ENCODE assay signal across 20 cellular contexts in the genomic region with DNA sequence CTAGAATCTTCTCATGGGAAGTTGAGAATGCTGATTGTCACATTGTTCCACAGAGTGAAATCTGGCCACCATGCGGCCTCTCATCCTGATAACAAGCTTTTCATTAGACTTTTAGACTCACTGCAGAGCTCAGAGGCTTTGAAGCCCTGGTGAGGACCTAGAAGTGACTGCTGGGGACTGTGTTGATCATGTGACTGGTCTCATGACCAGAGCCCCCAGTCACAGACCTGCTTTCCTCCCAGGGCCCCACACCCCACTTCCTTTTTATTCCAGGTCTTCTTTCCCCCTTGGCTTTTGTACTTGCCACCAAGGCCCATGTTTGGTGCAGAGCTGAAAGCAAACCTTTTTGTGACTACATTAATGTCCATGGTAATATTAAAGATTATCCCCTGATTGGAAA. TPM values are rescaled to one million over a fixed set of nuclear protein-coding genes. Genes with fewer than 3 reads are reported as not detected.
A peak's percentile ranks its signal among the peaks of the same experiment; 100 is the strongest.
DNase-seq lines count a peak whose midpoint lies in the region; ATAC-seq, FAIRE-seq and TF ChIP-seq lines count a peak whose summit lies in the region.
"Had no signal": no experiment of that assay in that cellular context is flagged by ENCODE, and none has a peak within 500 bp of the region (broad histone marks: within the 10 kb centered on the region; RNA-seq: fewer than 3 reads in every experiment).

No MANE protein-coding gene starts in this region.

- no peaks in the 10 kb centered on the region for H3K36me3 ChIP-seq in OCI-LY1 (ENCODE audit: insufficient read depth, low read length)
- H3K36me3 ChIP-seq in K562 (ENCODE audit: control insufficient read depth, insufficient read depth, low read length) = no peaks in the 10 kb centered on the region
- H3K36me3 ChIP-seq in smooth muscle cell (ENCODE audit: low read depth) = no peaks in the 10 kb centered on the region
- no peaks in the 10 kb centered on the region for H3K36me3 ChIP-seq in MM.1S (replicated peaks; ENCODE audit: insufficient read depth, low read length)
- H3K36me3 ChIP-seq in GM23248 (ENCODE audit: low read depth) = no peaks in the 10 kb centered on the region

- H4K20me1 ChIP-seq in OCI-LY1 (ENCODE audit: insufficient read depth, low read length) (no peaks in the 10 kb centered on the region), K562 (replicated peaks; ENCODE audit: control insufficient read depth, insufficient read depth, low read length) (no peaks in the 10 kb centered on the region; the same call in 1 of the 2 replicates), smooth muscle cell (ENCODE audit: low read depth) (peaks cover 32% of the 10 kb centered on the region), MM.1S (ENCODE audit: insufficient read depth, low read length) (no peaks in the 10 kb centered on the region), GM23248 (ENCODE audit: insufficient read depth) (no peaks in the 10 kb centered on the region)

- intact Hi-C loops in K562 (cut with micrococcal nuclease) = no loop called here

- WGBS in K562 (ENCODE audit: insufficient coverage, low coverage, missing lambda C conversion rate) = 9% methylated on average over 1 of the region's 1 CpG
- 26% methylated on average over 1 of the region's 1 CpG for WGBS in smooth muscle cell (ENCODE audit: low lambda C conversion rate)
- 100% methylated on average over 1 of the region's 1 CpG for WGBS in GM23248 (ENCODE audit: low coverage in 1 of 2, low lambda C conversion rate in 2 of 2, missing lambda C conversion rate in 2 of 2), 2 experiments

- ATAC-seq in K562 = no peak
- no peak for ATAC-seq in HG02981 (IDR thresholded peaks at IDR 0.05; ENCODE audit: unreplicated experiment)

- POLR2A ChIA-PET in K562 (lab: Yijun Ruan, JAX) = interaction anchor here (0.6 to 0.7 kb wide), 2 partner anchors 15 to 47 kb away, joined by 3 to 4 read pairs; no protein-coding TSS in a partner anchor

- FAIRE-seq in GM12891 (lab: Jason Lieb, UNC) = no peak
- no peak for FAIRE-seq in K562 (lab: Jason Lieb, UNC)
- FAIRE-seq: GM12892, GM18507 had no signal

- no peak overlapping the region for H2AFZ ChIP-seq in OCI-LY1 (ENCODE audit: low read length)
- H2AFZ ChIP-seq in K562 (ENCODE audit: low read depth, low read length) = no peak overlapping the region
- H2AFZ ChIP-seq in smooth muscle cell (ENCODE audit: low read depth) = no peak overlapping the region
- no peak overlapping the region for H2AFZ ChIP-seq in MM.1S (ENCODE audit: low read length)
- no peak overlapping the region for H2AFZ ChIP-seq in GM23248

- no peaks in the 10 kb centered on the region for H3K27me3 ChIP-seq in OCI-LY1 (ENCODE audit: insufficient read depth, low read length)
- peaks cover 7 to 55% of the 10 kb centered on the region in 2 experiments for H3K27me3 ChIP-seq in K562 (ENCODE audit: control insufficient read depth in 2 of 2, insufficient read depth in 2 of 2, low read length in 2 of 2)
- H3K27me3 ChIP-seq in smooth muscle cell (ENCODE audit: low read depth) = no peaks in the 10 kb centered on the region
- H3K27me3 ChIP-seq in MM.1S (replicated peaks; ENCODE audit: insufficient read depth, low read length) = no peaks in the 10 kb centered on the region
- H3K27me3 ChIP-seq in GM23248 (replicated peaks; ENCODE audit: insufficient read depth) = no peaks in the 10 kb centered on the region

- peaks cover 75% of the 10 kb centered on the region for H3K4me1 ChIP-seq in OCI-LY1 (ENCODE audit: insufficient read depth, low read length, severe bottlenecking)
- no peaks in the 10 kb centered on the region for H3K4me1 ChIP-seq in K562 (replicated peaks in 1 of 2; ENCODE audit: control insufficient read depth in 2 of 2, insufficient read depth in 2 of 2, low read length in 2 of 2)
- H3K4me1 ChIP-seq in smooth muscle cell (ENCODE audit: low read depth) = peaks cover 17% of the 10 kb centered on the region
- H3K4me1 ChIP-seq in MM.1S (ENCODE audit: low read length) = peaks cover 26% of the 10 kb centered on the region
- H3K4me1 ChIP-seq in GM23248 (ENCODE audit: insufficient read depth) = peaks cover 29% of the 10 kb centered on the region
- H3K4me1 ChIP-seq: Caco-2 had no signal

- H3K79me2 ChIP-seq in OCI-LY1 (ENCODE audit: insufficient read depth, low read length) (peaks cover 25% of the 10 kb centered on the region; the same call in 1 of the 2 replicates), K562 (ENCODE audit: control insufficient read depth, insufficient read depth, low read length) (no peaks in the 10 kb centered on the region), smooth muscle cell (ENCODE audit: low read depth) (peaks cover 78% of the 10 kb centered on the region), MM.1S (ENCODE audit: low read length) (peaks cover 30% of the 10 kb centered on the region), GM23248 (ENCODE audit: insufficient read depth) (peaks cover 87% of the 10 kb centered on the region)

- no peak for TF ChIP-seq RAD21 in K562 (CRISPR knock-in tag; conservative IDR thresholded peaks at IDR 0.05 in 1 of 2, IDR thresholded peaks at IDR 0.05 in 1 of 2)

- no TSS peak for BruUV-seq in K562 (replicated peaks; lab: Mats Ljungman, UMichigan)

- H3F3A ChIP-seq in OCI-LY1 (ENCODE audit: insufficient read depth, low read length) (no peaks in the 10 kb centered on the region), smooth muscle cell (ENCODE audit: low read depth) (peaks cover 10% of the 10 kb centered on the region), MM.1S (ENCODE audit: insufficient read depth, low read length) (peaks cover 7% of the 10 kb centered on the region), GM23248 (ENCODE audit: insufficient read depth) (peaks cover 17% of the 10 kb centered on the region)

- TF ChIP-seq EP300 in K562 (IDR thresholded peaks at IDR 0.05; ENCODE audit: low read length) = no peak

- in situ Hi-C loops in K562 (cut with MboI) (no loop called here), GM23248 (cut with MboI) (no loop called here)

- H3K27ac ChIP-seq in OCI-LY1 (ENCODE audit: low read depth, low read length, poor library complexity, severe bottlenecking) = peak overlapping the region; percentile 69
- no peak overlapping the region for H3K27ac ChIP-seq in K562 (ENCODE audit: extremely low read depth, low read depth, low read length)
- peak overlapping the region; percentile 65 for H3K27ac ChIP-seq in smooth muscle cell (ENCODE audit: low read depth)
- H3K27ac ChIP-seq in MM.1S (ENCODE audit: low read length) = no peak overlapping the region
- no peak overlapping the region for H3K27ac ChIP-seq in GM23248

- H3K9ac ChIP-seq in OCI-LY1 (ENCODE audit: low read length) = no peak overlapping the region
- H3K9ac ChIP-seq in K562 (ENCODE audit: insufficient read depth in 1 of 2, low read depth in 2 of 2, low read length in 2 of 2) = no peak overlapping the region
- no peak overlapping the region for H3K9ac ChIP-seq in smooth muscle cell (ENCODE audit: low read depth)
- no peak overlapping the region for H3K9ac ChIP-seq in MM.1S (ENCODE audit: low read length)
- no peak overlapping the region for H3K9ac ChIP-seq in GM23248

- no peak for TF ChIP-seq CTCF in OCI-LY1 (IDR thresholded peaks at IDR 0.05; ENCODE audit: low read length)
- no peak for TF ChIP-seq CTCF in K562 (IDR thresholded peaks at IDR 0.05 in 2 of 3, conservative IDR thresholded peaks at IDR 0.05 in 1 of 3; ENCODE audit: insufficient read depth in 2 of 3, low read depth in 1 of 3, low read length in 3 of 3)
- no peak for TF ChIP-seq CTCF in smooth muscle cell (IDR thresholded peaks at IDR 0.05; ENCODE audit: borderline replicate concordance, insufficient read depth, poor library complexity, severe bottlenecking)
- no peak for TF ChIP-seq CTCF in MM.1S (IDR thresholded peaks at IDR 0.05; ENCODE audit: low read length)

- no peak for TF ChIP-seq POLR2A in GM12891 (IDR thresholded peaks at IDR 0.05; ENCODE audit: low read depth, low read length)
- no peak for TF ChIP-seq POLR2A in K562 (conservative IDR thresholded peaks at IDR 0.05)

- CTCF ChIA-PET in K562 (lab: Yijun Ruan, JAX; ENCODE audit: low intra/inter-chr PET ratio) = no interaction called here

- no peaks in the 10 kb centered on the region for H3K9me3 ChIP-seq in OCI-LY1 (ENCODE audit: low read length)
- H3K9me3 ChIP-seq in K562 (replicated peaks; ENCODE audit: control insufficient read depth, insufficient read depth, low read depth, low read length) = no peaks in the 10 kb centered on the region
- no peaks in the 10 kb centered on the region for H3K9me3 ChIP-seq in smooth muscle cell (replicated peaks; ENCODE audit: low read depth)
- no peaks in the 10 kb centered on the region for H3K9me3 ChIP-seq in MM.1S (replicated peaks; ENCODE audit: insufficient read depth, low read length)
- no peaks in the 10 kb centered on the region for H3K9me3 ChIP-seq in GM23248 (ENCODE audit: low read depth)
- H3K9me3 ChIP-seq: Caco-2 had no signal

- DNase-seq in GM12891 (ENCODE audit: insufficient read length, low spot score) (no peak), K562 (ENCODE audit: extremely low read depth in 1 of 4, low spot score in 3 of 4) (no peak), smooth muscle cell (lab: John Stamatoyannopoulos, UW; ENCODE audit: unreplicated experiment) (no peak), MM.1S (no peak), GM23248 (no peak)
- DNase-seq: AML-193; Caco-2; CD4-positive, alpha-beta T cell; GF-D8; GOT3; NCI-H1105 treated with DMSO at 0.1 percent for 48 hours; NCI-H1694; NCI-H510A; NCI-H774; OCI-M1; SHP77 had no signal

- no peak overlapping the region for H3K4me2 ChIP-seq in OCI-LY1 (ENCODE audit: low read length)
- H3K4me2 ChIP-seq in K562 (ENCODE audit: insufficient read depth, low read length) = no peak overlapping the region
- peak overlapping the region; percentile 14 for H3K4me2 ChIP-seq in smooth muscle cell
- no peak overlapping the region for H3K4me2 ChIP-seq in MM.1S (ENCODE audit: low read depth, low read length)
- no peak overlapping the region for H3K4me2 ChIP-seq in GM23248 (ENCODE audit: unreplicated experiment)

- H3K9me1 ChIP-seq in K562 (ENCODE audit: control insufficient read depth, insufficient read depth, low read length) = no peaks in the 10 kb centered on the region

- H3K4me3 ChIP-seq in OCI-LY1 (ENCODE audit: low read depth, low read length, poor library complexity, severe bottlenecking) = no peak overlapping the region
- no peak overlapping the region for H3K4me3 ChIP-seq in K562
- H3K4me3 ChIP-seq in smooth muscle cell = no peak overlapping the region
- H3K4me3 ChIP-seq in MM.1S (ENCODE audit: low read length) = no peak overlapping the region
- H3K4me3 ChIP-seq in GM23248 = no peak overlapping the region

- H3K9me2 ChIP-seq in OCI-LY1 (ENCODE audit: low read depth, low read length) (no peaks in the 10 kb centered on the region), MM.1S (replicated peaks; ENCODE audit: insufficient read depth, low read length) (no peaks in the 10 kb centered on the region), GM23248 (ENCODE audit: insufficient read depth) (no peaks in the 10 kb centered on the region)

RNA-seq across cellular contexts. Expression of a gene that starts 45.2 kb away (rescaled TPM):
- polyA plus RNA-seq in GM12891 (2012; ENCODE audit: low read depth, missing spikeins) = 9.4 TPM
- 0.86 and 1.5 TPM in 2 replicates for total RNA-seq in K562 (2011; cell fraction: chromatin; rRNA removed; ENCODE audit: low replicate concordance)
- 0.67 and 1.2 TPM in 2 replicates for total RNA-seq in K562 (2011; cell fraction: nucleolus; rRNA removed)
- 0.92 and 1.0 TPM in 2 replicates for total RNA-seq in K562 (2011; cell fraction: nucleoplasm; rRNA removed)
- total RNA-seq in K562 (2014; rRNA removed) = 0.18 and 0.20 TPM in 2 replicates
- 0.11 and 0.48 TPM in 2 replicates for total RNA-seq in K562 (2014; rRNA removed; fragmentation: Illumina TruSeq; extraction: Trizol)
- 0.41 and 0.69 TPM in 2 replicates for total RNA-seq in K562 (2015; rRNA removed; fragmentation: Illumina TruSeq; extraction: Trizol)
- 0.58 and 1.0 TPM in 2 replicates for total RNA-seq in K562 (2021)
- 0.19 and 0.21 TPM in 2 replicates for polyA plus RNA-seq in K562 (2011; rRNA removed)
- 0.06 and 0.15 TPM in 2 replicates for polyA plus RNA-seq in K562 (2011; cell fraction: cytosol; rRNA removed)
- polyA plus RNA-seq in K562 (2011; cell fraction: nucleus; rRNA removed) = 0.29 and 0.67 TPM in 2 replicates
- polyA plus RNA-seq in K562 (2012) = 0.17 and 1.1 TPM in 2 replicates
- 0.22 and 0.33 TPM in 2 replicates for polyA plus RNA-seq in K562 (2014; fragmentation: Illumina TruSeq; extraction: Trizol)
- under 1 TPM in 1 of 2 experiments, not detected in 1; 0.06 TPM for polyA plus RNA-seq in K562 (2014; fragmentation: Nextera tagmentation; extraction: Ambion mirVana)
- 0.26 and 0.48 TPM in 2 replicates for polyA plus RNA-seq in K562 (2014; rRNA removed)
- 0.18 TPM in 2 replicates for polyA minus RNA-seq in K562 (2011; rRNA and poly(A)+ RNA removed)
- polyA minus RNA-seq in K562 (2011; cell fraction: cytosol; rRNA and poly(A)+ RNA removed) = not detected in 2 replicates
- 0.33 and 0.54 TPM in 2 replicates for polyA minus RNA-seq in K562 (2011; cell fraction: nucleus; rRNA and poly(A)+ RNA removed)
- 16.2 and 20.6 TPM in 2 replicates for total RNA-seq in smooth muscle cell
- polyA plus RNA-seq in smooth muscle cell = 25.4 and 29.1 TPM in 2 replicates
- 5.9 and 15.7 TPM in 2 replicates for total RNA-seq in GM23248 (2014; rRNA removed; shearing (Covaris generic))
- polyA plus RNA-seq in GM23248 (2016; fragmentation: Nextera tagmentation; extraction: Ambion mirVana) = 7.0 TPM in 2 replicates

Comparison
In these comparisons a context has a peak if more than half of its experiments do, and no peak if none do; other contexts are left out.
1. H3K27ac ChIP-seq: peak in OCI-LY1 (single experiment) and smooth muscle cell (single experiment); none in K562 (single experiment), MM.1S (single experiment) and GM23248 (single experiment).